12 cellular contexts compared by ENCODE assay signal in the genomic region with DNA sequence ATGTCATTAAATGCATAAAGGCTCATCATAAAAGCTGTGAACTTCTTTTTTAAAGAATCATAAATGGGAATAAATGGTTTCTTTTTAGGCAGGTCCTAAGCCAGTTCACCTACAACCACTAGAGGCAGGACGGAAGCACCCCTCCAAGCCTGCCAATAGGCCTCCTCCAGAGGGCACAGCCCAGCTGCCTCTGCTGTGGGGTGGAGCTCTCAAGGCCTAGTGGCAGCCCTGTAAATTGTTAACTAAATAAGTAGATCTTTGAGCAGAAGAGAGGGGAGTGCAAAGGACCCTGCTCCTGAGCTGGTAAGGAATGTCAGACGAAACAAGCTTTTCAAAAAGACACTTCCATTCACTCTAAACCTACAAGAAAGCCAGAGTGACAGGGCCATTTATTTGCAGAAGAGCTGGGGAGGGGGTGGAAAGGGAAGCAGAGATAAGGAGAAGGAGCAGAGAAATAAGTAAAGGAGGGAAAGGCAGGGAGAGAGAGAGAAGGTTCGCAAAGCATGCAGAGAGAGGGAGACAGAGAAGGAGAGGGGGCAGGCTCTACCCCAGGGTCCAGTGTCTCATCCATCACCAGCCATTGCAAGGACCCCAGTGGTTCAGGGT. TPM values are rescaled to one million over a fixed set of nuclear protein-coding genes. Genes with fewer than 3 reads are reported as not detected.
DNase-seq lines count a peak whose midpoint lies in the region; ATAC-seq, FAIRE-seq and TF ChIP-seq lines count a peak whose summit lies in the region.
"Had no signal": no experiment of that assay in that cellular context is flagged by ENCODE, and none has a peak within 500 bp of the region (broad histone marks: within the 10 kb centered on the region; RNA-seq: fewer than 3 reads in every experiment).

No MANE protein-coding gene starts in this region.

- H4K8ac ChIP-seq in trophoblast cell (ENCODE audit: low read depth, low read length): no peak overlapping the region

- no peak overlapping the region for H4K12ac ChIP-seq in trophoblast cell (ENCODE audit: low read depth, low read length)

- intact Hi-C loops in Calu3 (cut with micrococcal nuclease; ENCODE audit: unreplicated experiment): no loop called here
- intact Hi-C loops in HepG2 (cut with micrococcal nuclease; ENCODE audit: unreplicated experiment): loop anchor here (2.0 kb wide), 1 partner anchor 240 kb away; no protein-coding TSS in a partner anchor

- H3K4me1 ChIP-seq in HepG2 (ENCODE audit: insufficient read depth, low read length): peaks cover 21% of the 10 kb centered on the region
- peaks cover 6 to 8% of the 10 kb centered on the region in 2 experiments for H3K4me1 ChIP-seq in trophoblast cell (ENCODE audit: control insufficient read depth in 1 of 2, insufficient read depth in 2 of 2, low read length in 2 of 2)
- H3K4me1 ChIP-seq: psoas muscle had no signal

- H2BK12ac ChIP-seq in trophoblast cell (ENCODE audit: low read length): no peak overlapping the region

- peak; percentile 98 for FAIRE-seq in HepG2 (lab: Jason Lieb, UNC)

- BruUV-seq in Calu3 (replicated peaks; lab: Mats Ljungman, UMichigan) (no TSS peak), HepG2 (replicated peaks; lab: Mats Ljungman, UMichigan) (no TSS peak)

- H3K4ac ChIP-seq in trophoblast cell (ENCODE audit: low read depth, low read length): no peak overlapping the region

- H3K9ac ChIP-seq in HepG2 (ENCODE audit: insufficient read depth, low read depth, low read length) (no peak overlapping the region), trophoblast cell (ENCODE audit: low read length) (no peak overlapping the region)
- H3K9ac ChIP-seq: BLaER1 treated with 17β-estradiol and CSF1 and Interleukin-3, amounts not matched to agents 10 nM and 100 nM had no signal

- H3K27me3 Mint-ChIP-seq in Calu3 (ENCODE audit: unreplicated experiment): peaks cover 96% of the 10 kb centered on the region

- CTCF ChIA-PET in Calu3 (lab: Charles Lee): interaction anchor here (0.6 to 1.6 kb wide), 5 partner anchors 11 to 284 kb away, joined by 3 to 4 read pairs (median 3); no protein-coding TSS in a partner anchor
- CTCF ChIA-PET in HEK293T (lab: Yijun Ruan, JAX): interaction anchor here (0.7 to 1.8 kb wide), 5 partner anchors 12 to 239 kb away, joined by 3 to 5 read pairs (median 3); no protein-coding TSS in a partner anchor
- CTCF ChIA-PET in HepG2 (lab: Yijun Ruan, JAX; ENCODE audit: low intra/inter-chr PET ratio, low total read pairs): no interaction called here

- H3K9me3 Mint-ChIP-seq in Calu3 (ENCODE audit: low read depth, unreplicated experiment): no peaks in the 10 kb centered on the region

- in situ Hi-C loops in HepG2 (cut with HindIII; ENCODE audit: extremely low pct_ligation_motif_present, low pct_unique_long_range_greater_than_20kb): no loop called here

- H2BK120ac ChIP-seq in trophoblast cell (ENCODE audit: insufficient read depth, low read length, poor library complexity): no peak overlapping the region

- peak; percentile 36 for TF ChIP-seq CTCF in Calu3 (IDR thresholded peaks at IDR 0.05; ENCODE audit: unreplicated experiment)
- peak; percentile 65 for TF ChIP-seq CTCF in HepG2 (CRISPR knock-in tag; IDR thresholded peaks at IDR 0.05)
- TF ChIP-seq CTCF in WERI-Rb-1 (IDR thresholded peaks at IDR 0.05; ENCODE audit: low read depth, low read length): no peak

- no peaks in the 10 kb centered on the region for H3K4me1 Mint-ChIP-seq in Calu3 (ENCODE audit: low read depth, unreplicated experiment)

- H3K4me3 ChIP-seq in HepG2 (replicated peaks in 1 of 3; ENCODE audit: insufficient read depth in 1 of 3, low read depth in 2 of 3, low read length in 3 of 3): peak overlapping the region in 2 of 3 experiments; percentile 3 to 32; a peak in 2 of 6 replicates
- no peak overlapping the region for H3K4me3 ChIP-seq in WERI-Rb-1 (ENCODE audit: low read depth, low read length)
- no peak overlapping the region for H3K4me3 ChIP-seq in trophoblast cell (ENCODE audit: low read depth, low read length)
- H3K4me3 ChIP-seq: BLaER1 treated with 17β-estradiol and CSF1 and Interleukin-3, amounts not matched to agents 10 nM and 100 nM; psoas muscle had no signal

- H3K4me3 Mint-ChIP-seq in Calu3 (ENCODE audit: low read depth, unreplicated experiment): no peak overlapping the region

- H3K36me3 Mint-ChIP-seq in Calu3 (ENCODE audit: insufficient read depth, unreplicated experiment): no peaks in the 10 kb centered on the region

- TF ChIP-seq EP300 in HepG2 (IDR thresholded peaks at IDR 0.05; ENCODE audit: low read depth in 2 of 2, low read length in 2 of 2) (no peak; a peak in 2 of 4 replicates), HepG2 (CRISPR knock-in tag; IDR thresholded peaks at IDR 0.05; ENCODE audit: borderline replicate concordance) (no peak)

- TF ChIP-seq POLR2A in HepG2 (IDR thresholded peaks at IDR 0.05; ENCODE audit: insufficient read depth in 1 of 2, low read depth in 2 of 2, low read length in 2 of 2): no peak

- no peaks in the 10 kb centered on the region for H3K9me3 ChIP-seq in HepG2 (ENCODE audit: low read length)
- H3K9me3 ChIP-seq in WERI-Rb-1 (ENCODE audit: severe bottlenecking): no peaks in the 10 kb centered on the region
- no peaks in the 10 kb centered on the region for H3K9me3 ChIP-seq in trophoblast cell (ENCODE audit: insufficient read depth, low read depth, low read length)
- H3K9me3 ChIP-seq: BLaER1 treated with 17β-estradiol and CSF1 and Interleukin-3, amounts not matched to agents 10 nM and 100 nM; psoas muscle had no signal

- ATAC-seq in HepG2: peak; percentile 100
- ATAC-seq: psoas muscle had no signal

- H3K79me2 ChIP-seq in HepG2 (ENCODE audit: insufficient read depth, low read length): no peaks in the 10 kb centered on the region
- no peaks in the 10 kb centered on the region for H3K79me2 ChIP-seq in trophoblast cell (ENCODE audit: control insufficient read depth, insufficient read depth, low read length, poor library complexity)

- no peak overlapping the region for H2BK5ac ChIP-seq in trophoblast cell (ENCODE audit: low read depth, low read length, poor library complexity)

- H4K20me1 ChIP-seq in HepG2 (ENCODE audit: insufficient read depth, low read length): no peaks in the 10 kb centered on the region
- H4K20me1 ChIP-seq: BLaER1 treated with 17β-estradiol and CSF1 and Interleukin-3, amounts not matched to agents 10 nM and 100 nM had no signal

- TF ChIP-seq RAD21 in HepG2 (CRISPR knock-in tag; IDR thresholded peaks at IDR 0.05): peak; percentile 68; the same call in 1 of the 2 replicates

- H3K79me1 ChIP-seq in trophoblast cell (ENCODE audit: low read length): no peaks in the 10 kb centered on the region

- H2AFZ ChIP-seq in HepG2 (ENCODE audit: low read length): no peak overlapping the region
- H2AFZ ChIP-seq in trophoblast cell (ENCODE audit: insufficient read depth, low read length, poor library complexity): no peak overlapping the region

- H3K27me3 ChIP-seq in HepG2 (ENCODE audit: control insufficient read depth in 1 of 2, insufficient read depth in 2 of 2, low read length in 2 of 2) (peaks cover 0 to 7% of the 10 kb centered on the region in 2 experiments; a peak in 2 of 5 replicates), WERI-Rb-1 (ENCODE audit: insufficient read depth, low read depth, severe bottlenecking) (peaks cover 68% of the 10 kb centered on the region), trophoblast cell (ENCODE audit: insufficient read depth, low read length) (no peaks in the 10 kb centered on the region)
- H3K27me3 ChIP-seq: BLaER1 treated with 17β-estradiol and CSF1 and Interleukin-3, amounts not matched to agents 10 nM and 100 nM had no signal

- DNase-seq in Calu3 (peak; percentile 66), HEK293T (ENCODE audit: extremely low spot score) (peak; percentile 49), SK-N-DZ (ENCODE audit: low spot score) (peak; percentile 48), HepG2 (ENCODE audit: low spot score) (peak; percentile 91), NCI-H748 treated with DMSO at 0.1 percent for 48 hours (lab: John Stamatoyannopoulos, UW) (no peak), NCI-H2171 treated with DMSO at 0.1 percent for 48 hours (lab: John Stamatoyannopoulos, UW) (no peak), WERI-Rb-1 (no peak), trophoblast cell (no peak)
- DNase-seq: activated gamma-delta T cell, psoas muscle had no signal

- no peak overlapping the region for H3K23ac ChIP-seq in trophoblast cell (ENCODE audit: low read length)

- H3K36me3 ChIP-seq in HepG2 (replicated peaks in 1 of 2; ENCODE audit: control insufficient read depth in 1 of 2, insufficient read depth in 2 of 2, low read length in 2 of 2) (no peaks in the 10 kb centered on the region), WERI-Rb-1 (no peaks in the 10 kb centered on the region), trophoblast cell (ENCODE audit: control insufficient read depth in 1 of 2, insufficient read depth in 2 of 2, low read length in 2 of 2) (no peaks in the 10 kb centered on the region)
- H3K36me3 ChIP-seq: BLaER1 treated with 17β-estradiol and CSF1 and Interleukin-3, amounts not matched to agents 10 nM and 100 nM had no signal

- no peak overlapping the region for H4K91ac ChIP-seq in trophoblast cell (ENCODE audit: low read depth, low read length)

- no peak overlapping the region for H3K27ac Mint-ChIP-seq in Calu3 (ENCODE audit: unreplicated experiment)

- H3K27ac ChIP-seq in HepG2 (ENCODE audit: extremely low read length, insufficient read depth, low read length) (peak overlapping the region; percentile 19), WERI-Rb-1 (no peak overlapping the region), trophoblast cell (ENCODE audit: low read depth, low read length) (no peak overlapping the region)
- H3K27ac ChIP-seq: BLaER1 treated with 17β-estradiol and CSF1 and Interleukin-3, amounts not matched to agents 10 nM and 100 nM; psoas muscle had no signal

- POLR2A ChIA-PET in HEK293T (lab: Yijun Ruan, JAX) (interaction anchor here (1.4 kb wide), 1 partner anchor 18 kb away, joined by 4 read pairs; a partner anchor contains a TSS), HepG2 (lab: Yijun Ruan, JAX) (interaction anchor here (1.2 kb wide), 1 partner anchor 18 kb away, joined by 4 read pairs; a partner anchor contains a TSS)

- no peak overlapping the region for H2AK5ac ChIP-seq in trophoblast cell (ENCODE audit: low read length)

- no peak overlapping the region for H3K18ac ChIP-seq in trophoblast cell (ENCODE audit: low read length)

- 2% methylated on average over 3 of the region's 3 CpGs for WGBS in HepG2 (ENCODE audit: low lambda C conversion rate)
- WGBS in trophoblast cell (ENCODE audit: extremely low coverage, insufficient coverage, insufficient read length): no CpG with 5 or more reads among the region's 3 CpGs

- H3K14ac ChIP-seq in trophoblast cell (ENCODE audit: low read length): no peak overlapping the region

- H3K4me2 ChIP-seq in HepG2 (ENCODE audit: low read depth, low read length) (peak overlapping the region; percentile 67), trophoblast cell (ENCODE audit: low read length) (no peak overlapping the region)
- H3K4me2 ChIP-seq: BLaER1 treated with 17β-estradiol and CSF1 and Interleukin-3, amounts not matched to agents 10 nM and 100 nM had no signal

RNA-seq across cellular contexts. Expression of a gene that starts 18.0 kb away (rescaled TPM):
- total RNA-seq in Calu3 (2022) (0.10 and 0.17 TPM in 2 replicates), HepG2 (2016; rRNA removed; fragmentation: Illumina TruSeq; extraction: Trizol) (0.11 and 0.18 TPM in 2 replicates)
- 3.6 and 3.8 TPM in 2 replicates for polyA plus RNA-seq in SK-N-DZ (2014; cell fraction: cytosol; rRNA removed)
- polyA plus RNA-seq in SK-N-DZ (2014; cell fraction: nucleus; rRNA removed): 2.0 and 4.6 TPM in 2 replicates
- total RNA-seq in HepG2 (2016; cell fraction: cytosol; rRNA removed; fragmentation: Illumina TruSeq; extraction: Trizol; ENCODE audit: low read depth): not detected in 2 replicates
- 0.06 and 0.27 TPM in 2 replicates for total RNA-seq in HepG2 (2016; cell fraction: insoluble cytoplasmic fraction; rRNA removed; fragmentation: Illumina TruSeq; extraction: Trizol)
- 0.03 and 0.09 TPM in 2 replicates for total RNA-seq in HepG2 (2016; cell fraction: membrane; rRNA removed; fragmentation: Illumina TruSeq; extraction: Trizol)
- total RNA-seq in HepG2 (2016; cell fraction: nucleus; rRNA removed; fragmentation: Illumina TruSeq; extraction: Trizol): 0.13 and 0.25 TPM in 2 replicates
- polyA plus RNA-seq in HepG2 (2011; rRNA removed): 0.08 and 0.14 TPM in 2 replicates
- 0.04 and 0.10 TPM in 2 replicates for polyA plus RNA-seq in HepG2 (2011; cell fraction: cytosol; rRNA removed)
- polyA plus RNA-seq in HepG2 (2011; cell fraction: nucleus; rRNA removed): 0.14 and 0.24 TPM in 2 replicates
- 0.11 and 0.28 TPM in 2 replicates for polyA plus RNA-seq in HepG2 (2012)
- not detected in 2 replicates for polyA plus RNA-seq in HepG2 (2016; cell fraction: cytosol; fragmentation: Illumina TruSeq; extraction: Trizol; ENCODE audit: low read depth)
- 0.26 and 0.32 TPM in 2 replicates for polyA plus RNA-seq in HepG2 (2016; cell fraction: insoluble cytoplasmic fraction; fragmentation: Illumina TruSeq; extraction: Trizol; ENCODE audit: low read depth)
- polyA plus RNA-seq in HepG2 (2016; cell fraction: membrane; fragmentation: Illumina TruSeq; extraction: Trizol; ENCODE audit: low read depth): 0.05 and 0.07 TPM in 2 replicates
- polyA plus RNA-seq in HepG2 (2016; cell fraction: nucleus; fragmentation: Illumina TruSeq; extraction: Trizol; ENCODE audit: insufficient read depth, low read depth): 0.39 and 0.52 TPM in 2 replicates
- polyA minus RNA-seq in HepG2 (2011; rRNA and poly(A)+ RNA removed; ENCODE audit: low replicate concordance): 0.06 and 0.98 TPM in 2 replicates
- polyA minus RNA-seq in HepG2 (2011; cell fraction: cytosol; rRNA and poly(A)+ RNA removed): 0.18 and 0.20 TPM in 2 replicates
- 0.12 and 0.13 TPM in 2 replicates for polyA minus RNA-seq in HepG2 (2011; cell fraction: nucleus; rRNA and poly(A)+ RNA removed)
- polyA plus RNA-seq in trophoblast cell (2013): 13.0 and 14.8 TPM in 2 replicates
- total RNA-seq: NCI-H460 had no signal

Comparison
In these comparisons a context has a peak if more than half of its experiments do, and no peak if none do; other contexts are left out.
1. DNase-seq: peak in Calu3 (single experiment), HEK293T (single experiment), SK-N-DZ (single experiment) and HepG2 (single experiment); none in NCI-H748 treated with DMSO at 0.1 percent for 48 hours (single experiment), NCI-H2171 treated with DMSO at 0.1 percent for 48 hours (single experiment), WERI-Rb-1 (single experiment) and trophoblast cell (0 of 2).
2. H3K4me3 ChIP-seq: peak in HepG2 (2 of 3); none in WERI-Rb-1 (single experiment) and trophoblast cell (single experiment).